Comparison of ENCODE assay signal across 8 cellular contexts in genomic region chrX:149940015-149940716, GRCh38. TPM values are rescaled to one million over a fixed set of nuclear protein-coding genes. Genes with fewer than 3 reads are reported as not detected.
DNase-seq lines count a peak whose midpoint lies in the region; ATAC-seq and TF ChIP-seq lines count a peak whose summit lies in the region.

No MANE protein-coding gene starts in this region.

- DNase-seq in DND-41 (peak; percentile 97), KBM-7 (peak; percentile 100), esophagus muscularis mucosa (ENCODE audit: extremely low spot score) (peak; percentile 98)
- peak; percentile 90 to 93 for DNase-seq in activated T-cell treated with anti-CD3 and anti-CD28 coated beads, Interleukin-2, amount 50 U/mL, for 48 hours
- DNase-seq in stimulated activated CD8-positive, alpha-beta memory T cell treated with anti-CD3 and anti-CD28 coated beads, Interleukin-7, amount 100 ng/mL, for 24 hours (ENCODE audit: low read depth): peak; percentile 72

- H3K9ac ChIP-seq in DND-41 (ENCODE audit: low read depth, low read length): peak overlapping the region; percentile 74

- H3K4me1 ChIP-seq in DND-41 (ENCODE audit: insufficient read depth, low read length) (peaks cover 15% of the 10 kb centered on the region), esophagus muscularis mucosa (peaks cover 6 to 10% (median 8%) of the 10 kb centered on the region in 4 donors), muscle layer of duodenum (ENCODE audit: control insufficient read depth in 1 of 2, insufficient read depth in 2 of 2, low read length in 2 of 2) (peaks cover 0 to 9% of the 10 kb centered on the region in 2 donors)

- H4K20me1 ChIP-seq in DND-41 (ENCODE audit: insufficient read depth, low read length): peaks cover 7% of the 10 kb centered on the region; the same call in 1 of the 2 replicates

- H3K36me3 ChIP-seq in DND-41 (ENCODE audit: insufficient read depth, low read length) (no peaks in the 10 kb centered on the region; the same call in 1 of the 2 replicates), esophagus muscularis mucosa (peaks cover 0 to 7% (median 2%) of the 10 kb centered on the region in 4 donors), muscle layer of duodenum (ENCODE audit: control insufficient read depth in 1 of 2, insufficient read depth in 2 of 2, low read length in 2 of 2) (no peaks in the 10 kb centered on the region)

- peaks cover 13% of the 10 kb centered on the region for H3K79me2 ChIP-seq in DND-41 (ENCODE audit: insufficient read depth, low read length)

- peak overlapping the region in 1 of 2 experiments; percentile 63; a peak in 3 of 4 replicates for H3K4me3 ChIP-seq in DND-41 (ENCODE audit: low read depth in 1 of 2, low read length in 2 of 2)
- H3K4me3 ChIP-seq in esophagus muscularis mucosa: peak overlapping the region; percentile 67 to 80 (median 73)
- peak overlapping the region; percentile 26 to 49 for H3K4me3 ChIP-seq in muscle layer of duodenum (ENCODE audit: low read depth in 1 of 2, low read length in 2 of 2)

- H3K4me2 ChIP-seq in DND-41 (ENCODE audit: insufficient read depth, low read length): peak overlapping the region; percentile 64

- no peaks in the 10 kb centered on the region for H3K27me3 ChIP-seq in DND-41 (ENCODE audit: insufficient read depth, low read length, poor library complexity)
- H3K27me3 ChIP-seq in esophagus muscularis mucosa: no peaks in the 10 kb centered on the region
- H3K27me3 ChIP-seq in muscle layer of duodenum (ENCODE audit: low read depth, low read length): no peaks in the 10 kb centered on the region

- ATAC-seq in DND-41 (ENCODE audit: insufficient read depth, low read depth): peak; percentile 73
- ATAC-seq in GM21723 (IDR thresholded peaks at IDR 0.05; ENCODE audit: unreplicated experiment): peak; percentile 53

- H3K27ac ChIP-seq in DND-41 (ENCODE audit: low read length): peak overlapping the region; percentile 95
- H3K27ac ChIP-seq in esophagus muscularis mucosa (replicated peaks in 1 of 4): peak overlapping the region; percentile 91 to 94 (median 92)
- peak overlapping the region; percentile 69 for H3K27ac ChIP-seq in muscle layer of duodenum (ENCODE audit: low read length)

- TF ChIP-seq EP300 in esophagus muscularis mucosa (IDR thresholded peaks at IDR 0.05): no peak

- intact Hi-C loops in esophagus muscularis mucosa (cut with DNase I): no loop called here

- TF ChIP-seq CTCF in DND-41 (IDR thresholded peaks at IDR 0.05; ENCODE audit: borderline replicate concordance, extremely low read depth, low read length, poor library complexity, severe bottlenecking) (no peak), esophagus muscularis mucosa (IDR thresholded peaks at IDR 0.05) (peak; percentile 34 to 65 (median 54))

- no peak for TF ChIP-seq POLR2A in esophagus muscularis mucosa (IDR thresholded peaks at IDR 0.05; ENCODE audit: low read depth)

- 40% methylated on average over 27 of the region's 27 CpGs for WGBS in esophagus muscularis mucosa

- no peaks in the 10 kb centered on the region for H3K9me3 ChIP-seq in DND-41 (ENCODE audit: insufficient read depth, low read length, severe bottlenecking)
- H3K9me3 ChIP-seq in esophagus muscularis mucosa: no peaks in the 10 kb centered on the region
- no peaks in the 10 kb centered on the region for H3K9me3 ChIP-seq in muscle layer of duodenum (ENCODE audit: control insufficient read depth in 1 of 2, low read length in 2 of 2)

- H2AFZ ChIP-seq in DND-41 (ENCODE audit: low read depth, low read length): peak overlapping the region; percentile 67; the same call in 1 of the 2 replicates

- in situ Hi-C loops in KBM-7 (cut with MboI; ENCODE audit: low pct_unique_long_range_greater_than_20kb, low sequenced_read_pairs): no loop called here

TF ChIP-seq in PFSK-1, 5 proteins besides CTCF, POLR2A, EP300 and RAD21:
- TF ChIP-seq POLR2AphosphoS5 (IDR thresholded peaks at IDR 0.05; ENCODE audit: low read depth, low read length): peak; percentile 65
- TF ChIP-seq TAF1 (IDR thresholded peaks at IDR 0.05; ENCODE audit: borderline replicate concordance, insufficient read depth, low read length): peak; percentile 49; the same call in 1 of the 2 replicates
- TF ChIP-seq FOXP2 (optimal IDR thresholded peaks at IDR 0.05; ENCODE audit: borderline replicate concordance, extremely low read depth, extremely low read length, insufficient read depth): no peak

RNA-seq across cellular contexts. Expression of gene EOLA2, which starts 1.9 kb away (rescaled TPM):
- 38.9 TPM for polyA plus RNA-seq in PFSK-1 (2012; ENCODE audit: insufficient read length, low read depth)
- 10 to 100 TPM; 15.4 to 24.0 (median 21.5) TPM for total RNA-seq in esophagus muscularis mucosa

RNA-seq across cellular contexts. Expression of gene HSFX4, which starts 10.8 kb away (rescaled TPM):
- not detected for polyA plus RNA-seq in PFSK-1 (2012; ENCODE audit: insufficient read length, low read depth)
- total RNA-seq in esophagus muscularis mucosa: not detected

RNA-seq across cellular contexts. Expression of gene MAGEA8, which starts 59.2 kb away (rescaled TPM):
- polyA plus RNA-seq in PFSK-1 (2012; ENCODE audit: insufficient read length, low read depth): not detected
- not detected for total RNA-seq in esophagus muscularis mucosa
